In the genomic region with DNA sequence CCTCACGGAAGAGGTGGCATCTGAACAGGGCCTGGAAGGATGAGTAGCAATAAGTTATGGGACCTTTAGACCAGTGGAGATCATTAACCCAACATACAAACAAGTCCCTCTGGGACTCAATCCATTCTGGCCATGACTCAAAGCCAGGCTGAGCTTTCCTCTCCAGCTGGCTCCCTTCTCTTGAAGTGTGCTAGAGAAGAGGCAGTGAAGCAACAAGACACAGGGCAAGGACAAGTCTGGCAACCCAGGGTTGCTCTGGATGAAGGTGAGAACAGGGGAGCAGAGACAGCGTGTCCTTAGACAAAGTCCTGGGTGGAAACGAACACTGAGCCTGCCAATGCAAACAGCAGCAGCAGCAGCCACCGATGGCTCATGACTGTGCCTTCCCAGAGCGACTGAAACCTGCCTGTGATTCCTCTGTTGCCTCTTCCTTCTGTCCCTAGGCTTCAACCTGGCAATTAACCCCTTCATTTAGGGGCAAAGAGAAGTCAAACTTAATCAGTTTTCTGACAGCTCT, we compare ENCODE assay signal across 13 cellular contexts.
DNase-seq lines count a peak whose midpoint lies in the region; ATAC-seq and TF ChIP-seq lines count a peak whose summit lies in the region.
"Had no signal": no experiment of that assay in that cellular context is flagged by ENCODE, and none has a peak within 500 bp of the region (broad histone marks: within the 10 kb centered on the region; RNA-seq: fewer than 3 reads in every experiment).

No MANE protein-coding gene starts in this region.

- no peak overlapping the region for H3K27ac ChIP-seq in fibroblast of lung (ENCODE audit: insufficient read depth, low read length)
- H3K27ac ChIP-seq in CD8-positive, alpha-beta T cell (ENCODE audit: low read depth, low read length), result no peak overlapping the region

- H3K36me3 ChIP-seq in fibroblast of lung (ENCODE audit: control insufficient read depth, insufficient read depth, low read length), result no peaks in the 10 kb centered on the region
- H3K36me3 ChIP-seq in CD8-positive, alpha-beta T cell (ENCODE audit: insufficient read depth, low read length), result no peaks in the 10 kb centered on the region

- H3K4me3 Mint-ChIP-seq in nephron, result no peak overlapping the region
- H3K4me3 Mint-ChIP-seq in activated CD4-positive, alpha-beta T cell treated with anti-CD3 and anti-CD28 coated beads, Interleukin-2, amount 10 ng/mL, durations not matched to agents 24 days and 14 days, result no peak overlapping the region
- H3K4me3 Mint-ChIP-seq in CD8-positive, alpha-beta T cell, result no peak overlapping the region
- H3K4me3 Mint-ChIP-seq: central memory CD8-positive, alpha-beta T cell had no signal

- CTCF ChIA-PET in CD8-positive, alpha-beta T cell (lab: Charles Lee), result no interaction called here

- no peaks in the 10 kb centered on the region for H3K79me2 ChIP-seq in fibroblast of lung (ENCODE audit: control insufficient read depth, insufficient read depth, low read length)

- ATAC-seq in GM18909 (IDR thresholded peaks at IDR 0.05; ENCODE audit: poor library complexity, unreplicated experiment), result no peak
- no peak for ATAC-seq in CD8-positive, alpha-beta T cell

- in situ Hi-C loops in KBM-7 (cut with MboI; ENCODE audit: low pct_unique_long_range_greater_than_20kb, low sequenced_read_pairs), result no loop called here

- H3K9me3 Mint-ChIP-seq in nephron, result no peaks in the 10 kb centered on the region
- H3K9me3 Mint-ChIP-seq in activated CD4-positive, alpha-beta T cell treated with anti-CD3 and anti-CD28 coated beads, Interleukin-2, amount 10 ng/mL, durations not matched to agents 24 days and 14 days, result no peaks in the 10 kb centered on the region
- H3K9me3 Mint-ChIP-seq in CD8-positive, alpha-beta T cell, result no peaks in the 10 kb centered on the region
- H3K9me3 Mint-ChIP-seq: central memory CD8-positive, alpha-beta T cell had no signal

- H3K4me2 ChIP-seq in fibroblast of lung (ENCODE audit: extremely low read depth, insufficient read depth, low read length), result no peak overlapping the region

- intact Hi-C loops in activated CD4-positive, alpha-beta T cell treated with anti-CD3 and anti-CD28 coated beads, Interleukin-2, amount 10 ng/mL, durations not matched to agents 24 days and 14 days (cut with micrococcal nuclease), result loop anchor here (10.0 kb wide), 1 partner anchor 74 kb away; no protein-coding TSS in a partner anchor
- intact Hi-C loops in CD8-positive, alpha-beta T cell (cut with DNase I, micrococcal nuclease), result no loop called here

- POLR2A ChIA-PET in CD8-positive, alpha-beta T cell (lab: Charles Lee), result no interaction called here

- H4K20me1 ChIP-seq in fibroblast of lung (ENCODE audit: control insufficient read depth, extremely low read depth, insufficient read depth, low read length), result no peaks in the 10 kb centered on the region

- DNase-seq in AG10803 (ENCODE audit: low read depth) (peak; percentile 68), NCI-H69 (lab: John Stamatoyannopoulos, UW) (peak; percentile 38), fibroblast of lung (ENCODE audit: low read depth in 2 of 2) (peak; percentile 45 to 54), KBM-7 (no peak)
- DNase-seq in activated CD4-positive, alpha-beta T cell treated with anti-CD3 and anti-CD28 coated beads, Interleukin-2, amount 10 ng/mL, durations not matched to agents 24 days and 14 days, result no peak
- no peak for DNase-seq in CD8-positive, alpha-beta T cell
- DNase-seq: activated CD4-positive, alpha-beta T cell treated with anti-CD3 and anti-CD28 coated beads, Interleukin-2, amount 50 U/mL, for 48 hours; activated gamma-delta T cell; NCI-H1417; NCI-H510A treated with DMSO at 0.1 percent for 48 hours had no signal

- H3K27me3 ChIP-seq in fibroblast of lung (ENCODE audit: control insufficient read depth, insufficient read depth, low read length), result peaks cover 4% of the 10 kb centered on the region
- peaks cover 3% of the 10 kb centered on the region for H3K27me3 ChIP-seq in CD8-positive, alpha-beta T cell (ENCODE audit: insufficient read depth, low read length)

- H3K4me3 ChIP-seq in AG10803 (ENCODE audit: low read length) (no peak overlapping the region), fibroblast of lung (replicated peaks in 1 of 4; ENCODE audit: control extremely low read depth in 1 of 4, insufficient read depth in 1 of 4, low read depth in 3 of 4, low read length in 4 of 4) (no peak overlapping the region)
- no peak overlapping the region for H3K4me3 ChIP-seq in CD8-positive, alpha-beta T cell (ENCODE audit: low read depth, low read length)

- peak overlapping the region; percentile 7 to 45 (median 27) for H3K27ac Mint-ChIP-seq in nephron
- no peak overlapping the region for H3K27ac Mint-ChIP-seq in activated CD4-positive, alpha-beta T cell treated with anti-CD3 and anti-CD28 coated beads, Interleukin-2, amount 10 ng/mL, durations not matched to agents 24 days and 14 days
- H3K27ac Mint-ChIP-seq in CD8-positive, alpha-beta T cell, result no peak overlapping the region

- peaks cover 13% of the 10 kb centered on the region for H3K27me3 Mint-ChIP-seq in nephron (ENCODE audit: low read depth)
- peaks cover 19% of the 10 kb centered on the region for H3K27me3 Mint-ChIP-seq in activated CD4-positive, alpha-beta T cell treated with anti-CD3 and anti-CD28 coated beads, Interleukin-2, amount 10 ng/mL, durations not matched to agents 24 days and 14 days
- H3K27me3 Mint-ChIP-seq in CD8-positive, alpha-beta T cell (ENCODE audit: low read depth), result peaks cover 28% of the 10 kb centered on the region

- no peaks in the 10 kb centered on the region for H3K36me3 Mint-ChIP-seq in nephron (ENCODE audit: low read depth)
- H3K36me3 Mint-ChIP-seq in activated CD4-positive, alpha-beta T cell treated with anti-CD3 and anti-CD28 coated beads, Interleukin-2, amount 10 ng/mL, durations not matched to agents 24 days and 14 days (ENCODE audit: low read depth), result no peaks in the 10 kb centered on the region
- no peaks in the 10 kb centered on the region for H3K36me3 Mint-ChIP-seq in CD8-positive, alpha-beta T cell

- H3K9ac ChIP-seq in fibroblast of lung (ENCODE audit: insufficient read depth, low read length), result no peak overlapping the region

- no peaks in the 10 kb centered on the region for H3K9me3 ChIP-seq in fibroblast of lung (ENCODE audit: control insufficient read depth, insufficient read depth, low read depth, low read length)
- no peaks in the 10 kb centered on the region for H3K9me3 ChIP-seq in CD8-positive, alpha-beta T cell (ENCODE audit: low read length)

- H3K4me1 Mint-ChIP-seq in nephron, result peaks cover 75% of the 10 kb centered on the region
- peaks cover 12% of the 10 kb centered on the region for H3K4me1 Mint-ChIP-seq in activated CD4-positive, alpha-beta T cell treated with anti-CD3 and anti-CD28 coated beads, Interleukin-2, amount 10 ng/mL, durations not matched to agents 24 days and 14 days
- H3K4me1 Mint-ChIP-seq in CD8-positive, alpha-beta T cell (ENCODE audit: low read depth), result no peaks in the 10 kb centered on the region
- H3K4me1 Mint-ChIP-seq: central memory CD8-positive, alpha-beta T cell had no signal

- no peak overlapping the region for H2AFZ ChIP-seq in fibroblast of lung (ENCODE audit: low read length)

- H3K4me1 ChIP-seq in fibroblast of lung (ENCODE audit: control insufficient read depth, extremely low read depth, insufficient read depth, low read length), result peaks cover 6% of the 10 kb centered on the region
- H3K4me1 ChIP-seq in CD8-positive, alpha-beta T cell (ENCODE audit: insufficient read depth, low read length), result no peaks in the 10 kb centered on the region

- TF ChIP-seq CTCF in AG10803 (conservative IDR thresholded peaks at IDR 0.05; ENCODE audit: low read length), result no peak
- TF ChIP-seq CTCF in fibroblast of lung (conservative IDR thresholded peaks at IDR 0.05 in 1 of 2, IDR thresholded peaks at IDR 0.05 in 1 of 2; ENCODE audit: low read depth in 1 of 2, low read length in 2 of 2), result no peak
- no peak for TF ChIP-seq CTCF in nephron (IDR thresholded peaks at IDR 0.05; ENCODE audit: unreplicated experiment in 3 of 3)
- no peak for TF ChIP-seq CTCF in CD8-positive, alpha-beta T cell (IDR thresholded peaks at IDR 0.05)

Comparison
In these comparisons a context has a peak if more than half of its experiments do, and no peak if none do; other contexts are left out.
1. DNase-seq: peak in AG10803 (single experiment), NCI-H69 (single experiment) and fibroblast of lung (2 of 2); none in activated CD4-positive, alpha-beta T cell treated with anti-CD3 and anti-CD28 coated beads, Interleukin-2, amount 10 ng/mL, durations not matched to agents 24 days and 14 days (single experiment), CD8-positive, alpha-beta T cell (0 of 7) and KBM-7 (single experiment).
2. H3K27ac Mint-ChIP-seq: peak in nephron (3 of 3); none in activated CD4-positive, alpha-beta T cell treated with anti-CD3 and anti-CD28 coated beads, Interleukin-2, amount 10 ng/mL, durations not matched to agents 24 days and 14 days (single experiment) and CD8-positive, alpha-beta T cell (single experiment).